ENCODE assay signal across 8 cellular contexts in genomic region chr19:17333611-17334413, GRCh38. TPM values are rescaled to one million over a fixed set of nuclear protein-coding genes. Genes with fewer than 3 reads are reported as not detected.
DNase-seq lines count a peak whose midpoint lies in the region; ATAC-seq, FAIRE-seq and TF ChIP-seq lines count a peak whose summit lies in the region.

No MANE protein-coding gene starts in this region.

- H3K4me1 Mint-ChIP-seq in activated T-helper 17 cell treated with anti-CD3 and anti-CD28 coated beads, Interleukin-2, amount 50 U/mL, for 72 hours = peaks cover 17% of the 10 kb centered on the region

- CTCF ChIA-PET in Panc1 (lab: Charles Lee) = interaction anchor here (0.6 kb wide), 1 partner anchor 24 kb away, joined by 4 read pairs; no protein-coding TSS in a partner anchor

- ATAC-seq in Panc1 (no peak), HG03432 (IDR thresholded peaks at IDR 0.05; ENCODE audit: unreplicated experiment) (no peak)
- ATAC-seq in activated T-helper 17 cell treated with anti-CD3 and anti-CD28 coated beads, Interleukin-2, amount 50 U/mL, for 72 hours (replicated peaks) = peak; percentile 61

- peaks cover 12% of the 10 kb centered on the region for H3K4me1 ChIP-seq in Panc1 (ENCODE audit: control insufficient read depth, insufficient read depth, low read length)

- POLR2A ChIA-PET in Panc1 (lab: Charles Lee) = no interaction called here

- H3K36me3 Mint-ChIP-seq in activated T-helper 17 cell treated with anti-CD3 and anti-CD28 coated beads, Interleukin-2, amount 50 U/mL, for 72 hours (ENCODE audit: low read depth) = no peaks in the 10 kb centered on the region

- no peaks in the 10 kb centered on the region for H3K27me3 Mint-ChIP-seq in activated T-helper 17 cell treated with anti-CD3 and anti-CD28 coated beads, Interleukin-2, amount 50 U/mL, for 72 hours

- H3K27me3 ChIP-seq in Panc1 (ENCODE audit: control insufficient read depth, insufficient read depth, low read length) = no peaks in the 10 kb centered on the region

- no peaks in the 10 kb centered on the region for H3K9me3 ChIP-seq in Panc1 (ENCODE audit: control insufficient read depth, insufficient read depth, low read depth, low read length)

- H3K4me3 Mint-ChIP-seq in activated T-helper 17 cell treated with anti-CD3 and anti-CD28 coated beads, Interleukin-2, amount 50 U/mL, for 72 hours = peak overlapping the region; percentile 86

- H3K27ac ChIP-seq in Panc1 (ENCODE audit: low read length) = peak overlapping the region; percentile 48; the same call in 1 of the 2 replicates

- intact Hi-C loops in Panc1 (cut with micrococcal nuclease; ENCODE audit: unreplicated experiment) = no loop called here

- BruUV-seq in Panc1 (replicated peaks; lab: Mats Ljungman, UMichigan) = no TSS peak

- peaks cover 7% of the 10 kb centered on the region; the same call in 1 of the 2 replicates for H3K36me3 ChIP-seq in Panc1 (ENCODE audit: control insufficient read depth, insufficient read depth, low read length)

- no peak for TF ChIP-seq CTCF in Panc1 (IDR thresholded peaks at IDR 0.05)

- no peaks in the 10 kb centered on the region for H3K9me3 Mint-ChIP-seq in activated T-helper 17 cell treated with anti-CD3 and anti-CD28 coated beads, Interleukin-2, amount 50 U/mL, for 72 hours

- no peak for FAIRE-seq in frontal cortex (lab: Jason Lieb, UNC)

- peak; percentile 25 for DNase-seq in NCI-H510A treated with DMSO at 0.1 percent for 48 hours (lab: John Stamatoyannopoulos, UW)
- DNase-seq in NCI-H510A (lab: John Stamatoyannopoulos, UW) = no peak
- DNase-seq in Panc1 (ENCODE audit: low read depth, low spot score) = no peak
- DNase-seq in frontal cortex (ENCODE audit: low spot score in 2 of 2) = peak; percentile 52 to 60
- DNase-seq in skeletal muscle cell (ENCODE audit: low read depth) = no peak
- DNase-seq in NCI-H1092 treated with DMSO at 0.1 percent for 48 hours (lab: John Stamatoyannopoulos, UW) = no peak

- peak overlapping the region; percentile 80 for H3K27ac Mint-ChIP-seq in activated T-helper 17 cell treated with anti-CD3 and anti-CD28 coated beads, Interleukin-2, amount 50 U/mL, for 72 hours

- in situ Hi-C loops in Panc1 (cut with HindIII; ENCODE audit: low pct_unique_long_range_greater_than_20kb, low sequenced_read_pairs) = no loop called here

- H3K4me3 ChIP-seq in Panc1 (ENCODE audit: low read depth in 2 of 2, low read length in 2 of 2) (peak overlapping the region; percentile 65 to 67), skeletal muscle cell (ENCODE audit: low read depth, low read length) (peak overlapping the region; percentile 79)

RNA-seq across cellular contexts. Expression of gene ANO8, which starts 0.8 kb away (rescaled TPM):
- total RNA-seq in Panc1 (2021; ENCODE audit: unreplicated experiment) (13.5 TPM), frontal cortex (20.0 TPM)
- 15.2 TPM for polyA plus RNA-seq in Panc1 (2012; ENCODE audit: insufficient read length)
- 1 to 10 TPM; 3.6 to 3.9 TPM for total RNA-seq in activated T-helper 17 cell treated with anti-CD3 and anti-CD28 coated beads, Interleukin-2, amount 50 U/mL, for 72 hours

RNA-seq across cellular contexts. Expression of gene GTPBP3, which starts 3.5 kb away (rescaled TPM):
- total RNA-seq in Panc1 (2021; ENCODE audit: unreplicated experiment) (35.3 TPM), frontal cortex (11.8 TPM)
- 33.2 TPM for polyA plus RNA-seq in Panc1 (2012; ENCODE audit: insufficient read length)
- 10 to 100 TPM; 14.7 to 29.6 TPM for total RNA-seq in activated T-helper 17 cell treated with anti-CD3 and anti-CD28 coated beads, Interleukin-2, amount 50 U/mL, for 72 hours

RNA-seq across cellular contexts. Expression of gene DDA1, which starts 24.4 kb away (rescaled TPM):
- total RNA-seq in Panc1 (2021; ENCODE audit: unreplicated experiment) (56.0 TPM), frontal cortex (10.2 TPM)
- polyA plus RNA-seq in Panc1 (2012; ENCODE audit: insufficient read length) = 84.8 TPM
- 10 to 100 TPM; 27.8 to 45.8 TPM for total RNA-seq in activated T-helper 17 cell treated with anti-CD3 and anti-CD28 coated beads, Interleukin-2, amount 50 U/mL, for 72 hours

RNA-seq across cellular contexts. Expression of gene MRPL34, which starts 28.1 kb away (rescaled TPM):
- 87.7 TPM for total RNA-seq in Panc1 (2021; ENCODE audit: unreplicated experiment)
- 94.2 TPM for polyA plus RNA-seq in Panc1 (2012; ENCODE audit: insufficient read length)
- total RNA-seq in activated T-helper 17 cell treated with anti-CD3 and anti-CD28 coated beads, Interleukin-2, amount 50 U/mL, for 72 hours = 10 to 100 TPM; 56.2 to 95.9 TPM
- total RNA-seq in frontal cortex = 11.4 TPM

RNA-seq across cellular contexts. Expression of gene ABHD8, which starts 30.6 kb away (rescaled TPM):
- total RNA-seq in Panc1 (2021; ENCODE audit: unreplicated experiment) (19.6 TPM), frontal cortex (20.4 TPM)
- polyA plus RNA-seq in Panc1 (2012; ENCODE audit: insufficient read length) = 30.1 TPM
- total RNA-seq in activated T-helper 17 cell treated with anti-CD3 and anti-CD28 coated beads, Interleukin-2, amount 50 U/mL, for 72 hours = 1 to 10 TPM; 8.0 to 8.5 TPM

Comparison
In these comparisons a context has a peak if more than half of its experiments do, and no peak if none do; other contexts are left out.
1. DNase-seq: peak in NCI-H510A treated with DMSO at 0.1 percent for 48 hours (single experiment) and frontal cortex (2 of 2); none in NCI-H510A (single experiment), Panc1 (single experiment), skeletal muscle cell (single experiment) and NCI-H1092 treated with DMSO at 0.1 percent for 48 hours (single experiment).